Comparison of ENCODE assay signal across 8 cellular contexts in genomic region chr6:112337209-112337638, GRCh38. TPM values are rescaled to one million over a fixed set of nuclear protein-coding genes. Genes with fewer than 3 reads are reported as not detected.
DNase-seq lines count a peak whose midpoint lies in the region; ATAC-seq, FAIRE-seq and TF ChIP-seq lines count a peak whose summit lies in the region.

No MANE protein-coding gene starts in this region.

- intact Hi-C loops in right cardiac atrium (cut with DNase I), result no loop called here

- no peak for FAIRE-seq in small intestine (lab: Jason Lieb, UNC)

- H3K36me3 Mint-ChIP-seq in effector memory CD8-positive, alpha-beta T cell (ENCODE audit: insufficient read depth), result no peaks in the 10 kb centered on the region

- H3K27ac Mint-ChIP-seq in effector memory CD8-positive, alpha-beta T cell, result no peak overlapping the region

- no peak overlapping the region for H3K4me3 Mint-ChIP-seq in effector memory CD8-positive, alpha-beta T cell

- H3K27me3 ChIP-seq in right cardiac atrium (ENCODE audit: control insufficient read depth, insufficient read depth) (no peaks in the 10 kb centered on the region), small intestine (ENCODE audit: control insufficient read depth in 2 of 2, insufficient read depth in 2 of 2, low read length in 2 of 2) (no peaks in the 10 kb centered on the region)

- DNase-seq in NCI-H2081 (lab: John Stamatoyannopoulos, UW) (peak; percentile 64), amniotic epithelial cell (ENCODE audit: low read depth) (peak; percentile 79), right cardiac atrium (peak; percentile 64 to 76 (median 73)), small intestine (peak; percentile 10), GM19240 (ENCODE audit: insufficient read length, low spot score) (no peak)
- no peak for DNase-seq in effector memory CD8-positive, alpha-beta T cell
- DNase-seq in activated CD8-positive, alpha-beta memory T cell treated with anti-CD3 and anti-CD28 coated beads, Interleukin-2, amount 50 U/mL, for 4 hours, result no peak

- TF ChIP-seq CTCF in GM12872 (IDR thresholded peaks at IDR 0.05; ENCODE audit: insufficient read depth, low read depth, low read length), result peak; percentile 42; the same call in 2 of the 3 replicates

- ATAC-seq in right cardiac atrium, result peak; percentile 94 to 96
- ATAC-seq in effector memory CD8-positive, alpha-beta T cell (replicated peaks), result no peak

- 7% methylated on average over 3 of the region's 3 CpGs for WGBS in right cardiac atrium
- WGBS in small intestine, 3 donors, result 14 to 26% (median 21%) methylated on average over 3 of the region's 3 CpGs

- H3K36me3 ChIP-seq in small intestine (ENCODE audit: control insufficient read depth in 2 of 2, insufficient read depth in 2 of 2, low read length in 2 of 2), result no peaks in the 10 kb centered on the region

- H3K4me1 ChIP-seq in right cardiac atrium (ENCODE audit: control insufficient read depth, insufficient read depth, low read length) (no peaks in the 10 kb centered on the region), small intestine (ENCODE audit: control insufficient read depth in 2 of 2, insufficient read depth in 1 of 2, low read depth in 1 of 2, low read length in 1 of 2) (no peaks in the 10 kb centered on the region)

- H3K27ac ChIP-seq in right cardiac atrium (ENCODE audit: low read length) (no peak overlapping the region), small intestine (ENCODE audit: low read depth in 1 of 2, low read length in 1 of 2) (no peak overlapping the region)

- H3K27me3 Mint-ChIP-seq in effector memory CD8-positive, alpha-beta T cell, result peaks cover 29 to 38% of the 10 kb centered on the region in 2 donors

- H3K9me3 Mint-ChIP-seq in effector memory CD8-positive, alpha-beta T cell, result no peaks in the 10 kb centered on the region

- no peak overlapping the region for H3K4me3 ChIP-seq in right cardiac atrium (ENCODE audit: low read length)
- no peak overlapping the region for H3K4me3 ChIP-seq in small intestine (ENCODE audit: low read depth in 1 of 2, low read length in 2 of 2)

- H3K9me3 ChIP-seq in right cardiac atrium (ENCODE audit: control insufficient read depth, low read length) (no peaks in the 10 kb centered on the region), small intestine (ENCODE audit: control insufficient read depth, low read depth) (no peaks in the 10 kb centered on the region)

- no peaks in the 10 kb centered on the region for H3K4me1 Mint-ChIP-seq in effector memory CD8-positive, alpha-beta T cell (ENCODE audit: low read depth in 2 of 2)

RNA-seq across cellular contexts. Expression of gene RFPL4B, which starts 9.9 kb away (rescaled TPM):
- total RNA-seq in right cardiac atrium, result not detected
- not detected for polyA plus RNA-seq in right cardiac atrium
- polyA plus RNA-seq in small intestine, result not detected

Comparison
In these comparisons a context has a peak if more than half of its experiments do, and no peak if none do; other contexts are left out.
1. DNase-seq: peak in NCI-H2081 (2 of 2), amniotic epithelial cell (single experiment), right cardiac atrium (3 of 3) and small intestine (single experiment); none in effector memory CD8-positive, alpha-beta T cell (0 of 3), GM19240 (single experiment) and activated CD8-positive, alpha-beta memory T cell treated with anti-CD3 and anti-CD28 coated beads, Interleukin-2, amount 50 U/mL, for 4 hours (single experiment).